In the genomic region with DNA sequence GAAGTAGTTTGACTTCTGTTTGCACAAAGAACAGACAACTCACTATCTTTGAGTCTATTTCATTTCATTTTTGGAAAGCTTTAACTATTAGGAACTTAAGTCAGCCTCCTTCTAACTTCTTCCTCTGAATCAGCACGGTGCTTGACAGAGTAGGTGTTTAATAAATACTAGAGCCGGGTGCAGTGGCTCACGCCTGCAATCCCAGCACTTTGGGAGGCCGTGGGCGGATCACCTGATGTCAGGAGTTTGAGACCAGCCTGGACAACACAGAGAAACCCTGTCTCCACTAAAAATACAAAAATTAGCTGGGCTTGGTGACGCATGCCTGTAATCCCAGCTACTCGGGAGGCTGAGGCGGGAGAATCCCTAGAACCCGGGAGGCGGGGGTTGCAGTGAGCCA, we compare ENCODE assay signal across 2 cellular contexts.
TF ChIP-seq lines count a peak whose summit lies in the region.

No MANE protein-coding gene starts in this region.

TF ChIP-seq in HCT116, 20 proteins besides CTCF, POLR2A, EP300 and RAD21:
- peak; percentile 51 for TF ChIP-seq EGR1 (IDR thresholded peaks at IDR 0.05; ENCODE audit: low read depth)

TF ChIP-seq in K562, 482 proteins besides CTCF, POLR2A, EP300 and RAD21:
- TF ChIP-seq EGR1 (conservative IDR thresholded peaks at IDR 0.05) (peak; percentile 86), ZNF121 (CRISPR knock-in tag; conservative IDR thresholded peaks at IDR 0.05) (0 out of 2 replicates have a peak, but pooled peaks have one; percentile 14)
- TF ChIP-seq, protein P1, sequence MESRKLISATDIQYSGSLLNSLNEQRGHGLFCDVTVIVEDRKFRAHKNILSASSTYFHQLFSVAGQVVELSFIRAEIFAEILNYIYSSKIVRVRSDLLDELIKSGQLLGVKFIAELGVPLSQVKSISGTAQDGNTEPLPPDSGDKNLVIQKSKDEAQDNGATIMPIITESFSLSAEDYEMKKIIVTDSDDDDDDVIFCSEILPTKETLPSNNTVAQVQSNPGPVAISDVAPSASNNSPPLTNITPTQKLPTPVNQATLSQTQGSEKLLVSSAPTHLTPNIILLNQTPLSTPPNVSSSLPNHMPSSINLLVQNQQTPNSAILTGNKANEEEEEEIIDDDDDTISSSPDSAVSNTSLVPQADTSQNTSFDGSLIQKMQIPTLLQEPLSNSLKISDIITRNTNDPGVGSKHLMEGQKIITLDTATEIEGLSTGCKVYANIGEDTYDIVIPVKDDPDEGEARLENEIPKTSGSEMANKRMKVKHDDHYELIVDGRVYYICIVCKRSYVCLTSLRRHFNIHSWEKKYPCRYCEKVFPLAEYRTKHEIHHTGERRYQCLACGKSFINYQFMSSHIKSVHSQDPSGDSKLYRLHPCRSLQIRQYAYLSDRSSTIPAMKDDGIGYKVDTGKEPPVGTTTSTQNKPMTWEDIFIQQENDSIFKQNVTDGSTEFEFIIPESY (CRISPR knock-in tag; IDR thresholded peaks at IDR 0.05), result 0 out of 2 replicates have a peak, but pooled peaks have one; percentile 28
